ENCODE assay signal across 34 cellular contexts in the genomic region with DNA sequence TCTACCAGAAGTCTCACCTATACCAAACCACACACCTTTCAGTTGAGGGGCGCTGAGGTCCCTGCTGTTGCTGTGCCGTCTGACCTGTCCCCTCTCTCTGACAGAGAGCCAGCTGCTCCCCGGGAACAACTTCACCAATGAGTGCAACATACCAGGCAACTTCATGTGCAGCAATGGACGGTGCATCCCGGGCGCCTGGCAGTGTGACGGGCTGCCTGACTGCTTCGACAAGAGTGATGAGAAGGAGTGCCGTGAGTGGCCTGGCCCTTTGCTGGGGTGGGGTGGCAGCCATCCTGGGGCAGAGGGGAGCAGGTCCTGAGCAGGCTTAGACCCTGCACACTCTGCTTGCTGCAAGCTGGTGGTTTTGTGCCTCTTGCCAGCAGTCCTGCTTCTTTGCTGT.
"Had no signal": no experiment of that assay in that cellular context is flagged by ENCODE, and none has a peak within 500 bp of the region (broad histone marks: within the 10 kb centered on the region; RNA-seq: fewer than 3 reads in every experiment).

No MANE protein-coding gene starts in this region.

- H3K4me3 ChIP-seq: ascending aorta, esophagus squamous epithelium, left ventricle myocardium inferior, psoas muscle, right atrium auricular region, smooth muscle cell, tibial nerve, uterus had no signal

- H3K9me3 Mint-ChIP-seq: activated CD4-positive, alpha-beta memory T cell treated with anti-CD3 and anti-CD28 coated beads for 36 hours; activated CD4-positive, alpha-beta T cell treated with anti-CD3 and anti-CD28 coated beads, Interleukin-2, amount 10 ng/mL, durations not matched to agents 24 days and 14 days; activated naive CD4-positive, alpha-beta T cell treated with anti-CD3 and anti-CD28 coated beads, Interleukin-2, amount 10 ng/mL, durations not matched to agents 7 days and 5 days; activated naive CD8-positive, alpha-beta T cell treated with anti-CD3 and anti-CD28 coated beads, Interleukin-2, amount 10 ng/mL, durations not matched to agents 7 days and 5 days; activated T-helper 1 cell treated with anti-CD3 and anti-CD28 coated beads, Interleukin-12 subunit alpha, Interleukin-12 subunit beta, Interleukin-2, Interleukin-4 antibody, amounts not matched to agents 30 ng/mL and 10 ng/mL and 1 ng/mL, durations not matched to agents 14 hours and 24 hours and 36 hours; central memory CD8-positive, alpha-beta T cell; dendritic cell treated with granulocyte-macrophage colony-stimulating factor and Interleukin-4, amounts not matched to agents 40 ng/mL and 50 ng/mL, for 4 days; naive B cell; stimulated activated naive B cell treated with anti-CD40 and anti-IgM and Interleukin-4, amounts not matched to agents 10 μg/mL and 1 μg/mL and 100 μg/mL, for 72 hours; T-helper 2 cell treated with Interferon-gamma antibody and Interleukin-4, amounts not matched to agents 5 μg/mL and 100 μg/mL, for 36 hours had no signal

- H3K27me3 Mint-ChIP-seq: activated CD4-positive, alpha-beta memory T cell treated with anti-CD3 and anti-CD28 coated beads for 36 hours; activated CD4-positive, alpha-beta T cell treated with anti-CD3 and anti-CD28 coated beads, Interleukin-2, amount 10 ng/mL, durations not matched to agents 24 days and 14 days; activated naive CD8-positive, alpha-beta T cell treated with anti-CD3 and anti-CD28 coated beads, Interleukin-2, amount 10 ng/mL, durations not matched to agents 7 days and 5 days; dendritic cell treated with granulocyte-macrophage colony-stimulating factor and Interleukin-4, amounts not matched to agents 40 ng/mL and 50 ng/mL, for 4 days had no signal

- H2AFZ ChIP-seq: parathyroid adenoma had no signal

- FAIRE-seq: frontal cortex had no signal

- H3K27ac Mint-ChIP-seq: activated CD4-positive, alpha-beta memory T cell treated with anti-CD3 and anti-CD28 coated beads for 36 hours; activated CD4-positive, alpha-beta T cell treated with anti-CD3 and anti-CD28 coated beads, Interleukin-2, amount 10 ng/mL, durations not matched to agents 24 days and 14 days; activated naive CD4-positive, alpha-beta T cell treated with anti-CD3 and anti-CD28 coated beads, Interleukin-2, amount 10 ng/mL, durations not matched to agents 7 days and 5 days; activated naive CD8-positive, alpha-beta T cell treated with anti-CD3 and anti-CD28 coated beads, Interleukin-2, amount 10 ng/mL, durations not matched to agents 7 days and 5 days; activated T-helper 1 cell treated with anti-CD3 and anti-CD28 coated beads, Interleukin-12 subunit alpha, Interleukin-12 subunit beta, Interleukin-2, Interleukin-4 antibody, amounts not matched to agents 30 ng/mL and 10 ng/mL and 1 ng/mL, durations not matched to agents 14 hours and 24 hours and 36 hours; dendritic cell treated with granulocyte-macrophage colony-stimulating factor and Interleukin-4, amounts not matched to agents 40 ng/mL and 50 ng/mL, for 4 days; mesothelial cell of epicardium; naive B cell; nephron progenitor cell; stimulated activated naive B cell treated with anti-CD40 and anti-IgM and Interleukin-4, amounts not matched to agents 10 μg/mL and 1 μg/mL and 100 μg/mL, for 72 hours; T-helper 2 cell treated with Interferon-gamma antibody and Interleukin-4, amounts not matched to agents 5 μg/mL and 100 μg/mL, for 36 hours had no signal

- H3K4me1 ChIP-seq: parathyroid adenoma, uterus had no signal

- DNase-seq: activated CD4-positive, alpha-beta memory T cell treated with anti-CD3 and anti-CD28 coated beads for 36 hours; activated CD4-positive, alpha-beta T cell treated with anti-CD3 and anti-CD28 coated beads, Interleukin-2, amount 10 ng/mL, durations not matched to agents 24 days and 14 days; activated CD4-positive, CD25-positive, alpha-beta regulatory T cell treated with anti-CD3 and anti-CD28 coated beads, Interleukin-2, amount 50 U/mL, for 72 hours; activated CD8-positive, alpha-beta memory T cell treated with anti-CD3 and anti-CD28 coated beads, Interleukin-2, amount 50 U/mL, for 4 hours; activated gamma-delta T cell; activated naive CD4-positive, alpha-beta T cell treated with anti-CD3 and anti-CD28 coated beads, Interleukin-2, amount 10 ng/mL, durations not matched to agents 7 days and 5 days; activated naive CD8-positive, alpha-beta T cell treated with anti-CD3 and anti-CD28 coated beads, Interleukin-2, amount 10 ng/mL, durations not matched to agents 7 days and 5 days; activated T-cell treated with anti-CD3 and anti-CD28 coated beads, Interleukin-2, amount 50 U/mL, for 1 hour; effector CD4-positive, alpha-beta T cell; esophagus squamous epithelium; glutamatergic neuron; islet precursor cell; left ventricle myocardium inferior; mammary epithelial cell; naive B cell; nephron progenitor cell; psoas muscle; stimulated activated CD4-positive, alpha-beta T cell treated with anti-CD3 and anti-CD28 coated beads, Interleukin-15, amount 100 ng/mL, for 24 hours; stimulated activated CD4-positive, alpha-beta T cell treated with anti-CD3 and anti-CD28 coated beads, Interleukin-2, amount 100 ng/mL, for 24 hours; stimulated activated naive B cell treated with anti-CD40 and anti-IgM and Interleukin-4, amounts not matched to agents 10 μg/mL and 1 μg/mL and 100 μg/mL, for 72 hours; T-helper 1 cell; uterus; WERI-Rb-1 had no signal

- H3K9ac ChIP-seq: parathyroid adenoma had no signal

- H3K9me3 ChIP-seq: ascending aorta, esophagus squamous epithelium, left ventricle myocardium inferior, psoas muscle, right atrium auricular region, uterus had no signal

- H3K27ac ChIP-seq: ascending aorta, esophagus squamous epithelium, left ventricle myocardium inferior, parathyroid adenoma, psoas muscle, right atrium auricular region, tibial nerve, uterus, WERI-Rb-1 had no signal

- H3K4me3 Mint-ChIP-seq: activated CD4-positive, alpha-beta memory T cell treated with anti-CD3 and anti-CD28 coated beads for 36 hours; activated CD4-positive, alpha-beta T cell treated with anti-CD3 and anti-CD28 coated beads, Interleukin-2, amount 10 ng/mL, durations not matched to agents 24 days and 14 days; activated naive CD4-positive, alpha-beta T cell treated with anti-CD3 and anti-CD28 coated beads, Interleukin-2, amount 10 ng/mL, durations not matched to agents 7 days and 5 days; activated naive CD8-positive, alpha-beta T cell treated with anti-CD3 and anti-CD28 coated beads, Interleukin-2, amount 10 ng/mL, durations not matched to agents 7 days and 5 days; activated T-helper 1 cell treated with anti-CD3 and anti-CD28 coated beads, Interleukin-12 subunit alpha, Interleukin-12 subunit beta, Interleukin-2, Interleukin-4 antibody, amounts not matched to agents 30 ng/mL and 10 ng/mL and 1 ng/mL, durations not matched to agents 14 hours and 24 hours and 36 hours; central memory CD8-positive, alpha-beta T cell; dendritic cell treated with granulocyte-macrophage colony-stimulating factor and Interleukin-4, amounts not matched to agents 40 ng/mL and 50 ng/mL, for 4 days; mesothelial cell of epicardium; naive B cell; nephron progenitor cell; stimulated activated naive B cell treated with anti-CD40 and anti-IgM and Interleukin-4, amounts not matched to agents 10 μg/mL and 1 μg/mL and 100 μg/mL, for 72 hours; T-helper 2 cell treated with Interferon-gamma antibody and Interleukin-4, amounts not matched to agents 5 μg/mL and 100 μg/mL, for 36 hours had no signal

- H3K27me3 ChIP-seq: ascending aorta, esophagus squamous epithelium, right atrium auricular region, tibial nerve, uterus had no signal

- H3K36me3 Mint-ChIP-seq: activated CD4-positive, alpha-beta memory T cell treated with anti-CD3 and anti-CD28 coated beads for 36 hours; activated naive CD4-positive, alpha-beta T cell treated with anti-CD3 and anti-CD28 coated beads, Interleukin-2, amount 10 ng/mL, durations not matched to agents 7 days and 5 days; activated naive CD8-positive, alpha-beta T cell treated with anti-CD3 and anti-CD28 coated beads, Interleukin-2, amount 10 ng/mL, durations not matched to agents 7 days and 5 days; naive B cell; stimulated activated naive B cell treated with anti-CD40 and anti-IgM and Interleukin-4, amounts not matched to agents 10 μg/mL and 1 μg/mL and 100 μg/mL, for 72 hours had no signal

- H3K79me2 ChIP-seq: parathyroid adenoma had no signal

- ATAC-seq: stimulated activated naive B cell treated with anti-CD40 and anti-IgM and Interleukin-4, amounts not matched to agents 10 μg/mL and 1 μg/mL and 100 μg/mL, for 72 hours had no signal

- H3K36me3 ChIP-seq: ascending aorta, left ventricle myocardium inferior, right atrium auricular region, tibial nerve, uterus had no signal

- H3K4me1 Mint-ChIP-seq: activated CD4-positive, alpha-beta T cell treated with anti-CD3 and anti-CD28 coated beads, Interleukin-2, amount 10 ng/mL, durations not matched to agents 24 days and 14 days; activated naive CD4-positive, alpha-beta T cell treated with anti-CD3 and anti-CD28 coated beads, Interleukin-2, amount 10 ng/mL, durations not matched to agents 7 days and 5 days; activated naive CD8-positive, alpha-beta T cell treated with anti-CD3 and anti-CD28 coated beads, Interleukin-2, amount 10 ng/mL, durations not matched to agents 7 days and 5 days; central memory CD8-positive, alpha-beta T cell; naive B cell; stimulated activated naive B cell treated with anti-CD40 and anti-IgM and Interleukin-4, amounts not matched to agents 10 μg/mL and 1 μg/mL and 100 μg/mL, for 72 hours had no signal
